17 cellular contexts compared by ENCODE assay signal in genomic region chrX:18884916-18885315, GRCh38.
A peak's percentile ranks its signal among the peaks of the same experiment; 100 is the strongest.
DNase-seq lines count a peak whose midpoint lies in the region; ATAC-seq, FAIRE-seq and TF ChIP-seq lines count a peak whose summit lies in the region.
"Had no signal": no experiment of that assay in that cellular context is flagged by ENCODE, and none has a peak within 500 bp of the region (broad histone marks: within the 10 kb centered on the region; RNA-seq: fewer than 3 reads in every experiment).

No MANE protein-coding gene starts in this region.

- TF ChIP-seq CTCF in heart right ventricle (IDR thresholded peaks at IDR 0.05) (no peak), vagina (IDR thresholded peaks at IDR 0.05) (no peak)

- no peaks in the 10 kb centered on the region for H3K27me3 Mint-ChIP-seq in activated naive CD8-positive, alpha-beta T cell treated with anti-CD3 and anti-CD28 coated beads for 36 hours
- H3K27me3 Mint-ChIP-seq: activated CD4-positive, alpha-beta T cell treated with anti-CD3 and anti-CD28 coated beads, Interleukin-2, amount 10 ng/mL, durations not matched to agents 7 days and 5 days had no signal

- no peaks in the 10 kb centered on the region for H3K9me3 Mint-ChIP-seq in activated naive CD8-positive, alpha-beta T cell treated with anti-CD3 and anti-CD28 coated beads for 36 hours
- H3K9me3 Mint-ChIP-seq: activated CD4-positive, alpha-beta T cell treated with anti-CD3 and anti-CD28 coated beads, Interleukin-2, amount 10 ng/mL, durations not matched to agents 7 days and 5 days; T-helper 2 cell treated with Interferon-gamma antibody and Interleukin-4, amounts not matched to agents 5 μg/mL and 100 μg/mL, for 36 hours had no signal

- H3K36me3 Mint-ChIP-seq in activated naive CD8-positive, alpha-beta T cell treated with anti-CD3 and anti-CD28 coated beads for 36 hours, result no peaks in the 10 kb centered on the region

- H3K27ac ChIP-seq in heart right ventricle (peak overlapping the region in 6 of 10 donors; percentile 85 to 91 (median 90)), vagina (peak overlapping the region; percentile 78)

- H3K9me3 ChIP-seq in heart right ventricle, result no peaks in the 10 kb centered on the region
- no peaks in the 10 kb centered on the region for H3K9me3 ChIP-seq in vagina

- DNase-seq in heart right ventricle (no peak), cardiac septum (ENCODE audit: low spot score) (no peak), left kidney (ENCODE audit: low read depth, low spot score) (peak; percentile 30), vagina (ENCODE audit: extremely low spot score in 2 of 2) (no peak), islet precursor cell (no peak), HTR-8/SVneo (ENCODE audit: insufficient read length, low spot score) (no peak)
- DNase-seq in activated naive CD8-positive, alpha-beta T cell treated with anti-CD3 and anti-CD28 coated beads for 36 hours, result no peak
- DNase-seq: activated CD4-positive, alpha-beta T cell treated with anti-CD3 and anti-CD28 coated beads, Interleukin-2, amount 10 ng/mL, durations not matched to agents 7 days and 5 days; DMS153; effector memory CD4-positive, alpha-beta T cell; H9; NCI-H1694 treated with DMSO at 0.1 percent for 48 hours; NCI-H510A treated with DMSO at 0.1 percent for 48 hours; stimulated activated naive CD8-positive, alpha-beta T cell treated with anti-CD3 and anti-CD28 coated beads, Interleukin-15, Interleukin-2, amounts not matched to agents 100 U/mL and 50 U/mL, for 24 hours had no signal

- H3K4me3 ChIP-seq in heart right ventricle, result no peak overlapping the region
- no peak overlapping the region for H3K4me3 ChIP-seq in vagina

- TF ChIP-seq POLR2A in vagina (IDR thresholded peaks at IDR 0.05), result no peak

- H3K4me1 Mint-ChIP-seq in activated naive CD8-positive, alpha-beta T cell treated with anti-CD3 and anti-CD28 coated beads for 36 hours, result peaks cover 20% of the 10 kb centered on the region

- peaks cover 0 to 29% (median 24%) of the 10 kb centered on the region in 9 donors for H3K4me1 ChIP-seq in heart right ventricle
- peaks cover 5% of the 10 kb centered on the region for H3K4me1 ChIP-seq in vagina

- WGBS in heart right ventricle, 2 donors, result 22 to 62% methylated on average over 4 of the region's 4 CpGs

- ATAC-seq in heart right ventricle, result peak in 1 of 8 donors; percentile 24
- ATAC-seq in GM21619 (IDR thresholded peaks at IDR 0.05; ENCODE audit: unreplicated experiment), result no peak
- ATAC-seq: Panc1 had no signal

- H3K4me3 Mint-ChIP-seq in activated naive CD8-positive, alpha-beta T cell treated with anti-CD3 and anti-CD28 coated beads for 36 hours, result peak overlapping the region; percentile 81
- H3K4me3 Mint-ChIP-seq: activated CD4-positive, alpha-beta T cell treated with anti-CD3 and anti-CD28 coated beads, Interleukin-2, amount 10 ng/mL, durations not matched to agents 7 days and 5 days had no signal

- peak overlapping the region; percentile 93 for H3K27ac Mint-ChIP-seq in activated naive CD8-positive, alpha-beta T cell treated with anti-CD3 and anti-CD28 coated beads for 36 hours
- H3K27ac Mint-ChIP-seq: H9 had no signal

- intact Hi-C loops in heart right ventricle (cut with DNase I) (loop anchor here in 5 of 10 donors (5.0 to 10.0 kb wide), 3 partner anchors 97 to 213 kb away; partner anchors contain the start of genes RS1 (in 4 of the 5) and PHKA2 (in 1 of the 5)), cardiac septum (cut with DNase I) (loop anchor here (5.0 kb wide), 1 partner anchor 213 kb away; the partner anchor contains the start of gene RS1), vagina (cut with DNase I) (no loop called here)

- no peaks in the 10 kb centered on the region for H3K36me3 ChIP-seq in heart right ventricle
- H3K36me3 ChIP-seq in vagina, result no peaks in the 10 kb centered on the region

- FAIRE-seq in HTR-8/SVneo (lab: Jason Lieb, UNC), result no peak

- no peaks in the 10 kb centered on the region for H3K27me3 ChIP-seq in heart right ventricle
- H3K27me3 ChIP-seq in vagina, result no peaks in the 10 kb centered on the region
